Comparison of ENCODE assay signal across 17 cellular contexts in genomic region chr11:66971483-66971882, GRCh38. TPM values are rescaled to one million over a fixed set of nuclear protein-coding genes. Genes with fewer than 3 reads are reported as not detected.
DNase-seq lines count a peak whose midpoint lies in the region; ATAC-seq and TF ChIP-seq lines count a peak whose summit lies in the region.
"Had no signal": no experiment of that assay in that cellular context is flagged by ENCODE, and none has a peak within 500 bp of the region (broad histone marks: within the 10 kb centered on the region; RNA-seq: fewer than 3 reads in every experiment).

No MANE protein-coding gene starts in this region.

- DNase-seq in GM23248 (peak; percentile 37), adrenal gland (no peak), fibroblast of villous mesenchyme (ENCODE audit: low read depth) (peak; percentile 64), retina (no peak), type B pancreatic cell (ENCODE audit: extremely low spot score, unreplicated experiment) (no peak)
- DNase-seq: BE2C, DMS79, NCI-H1436 treated with DMSO at 0.1 percent for 48 hours, NCI-H524 had no signal

- H3K27me3 ChIP-seq in GM23248 (replicated peaks; ENCODE audit: insufficient read depth), result no peaks in the 10 kb centered on the region
- H3K27me3 ChIP-seq in adrenal gland, result no peaks in the 10 kb centered on the region
- H3K27me3 ChIP-seq: BE2C had no signal

- no peaks in the 10 kb centered on the region for H3K79me2 ChIP-seq in GM23248 (ENCODE audit: insufficient read depth)

- peaks cover 49% of the 10 kb centered on the region for H3F3A ChIP-seq in GM23248 (ENCODE audit: insufficient read depth)

- peak overlapping the region; percentile 18; the same call in 1 of the 2 replicates for H2AFZ ChIP-seq in GM23248

- H3K36me3 ChIP-seq in GM23248 (ENCODE audit: low read depth), result no peaks in the 10 kb centered on the region
- no peaks in the 10 kb centered on the region for H3K36me3 ChIP-seq in adrenal gland (replicated peaks in 1 of 2)
- H3K36me3 ChIP-seq: BE2C had no signal

- 96 to 100% methylated on average over 2 of the region's 2 CpGs for WGBS in GM23248 (ENCODE audit: low coverage in 1 of 2, low lambda C conversion rate in 2 of 2, missing lambda C conversion rate in 2 of 2), 2 experiments
- WGBS in adrenal gland, 4 donors, result 49 to 100% (median 69%) methylated on average over 1 to 2 of the region's 2 CpGs

- no peak overlapping the region for H3K27ac Mint-ChIP-seq in type B pancreatic cell

- no peaks in the 10 kb centered on the region for H3K36me3 Mint-ChIP-seq in type B pancreatic cell
- H3K36me3 Mint-ChIP-seq: brain had no signal

- no peaks in the 10 kb centered on the region for H3K9me3 Mint-ChIP-seq in type B pancreatic cell

- H3K4me3 Mint-ChIP-seq in type B pancreatic cell, result no peak overlapping the region
- H3K4me3 Mint-ChIP-seq: brain had no signal

- H3K9ac ChIP-seq in GM23248, result peak overlapping the region; percentile 75

- H3K4me3 ChIP-seq in GM23248 (no peak overlapping the region), adrenal gland (no peak overlapping the region), fibroblast of villous mesenchyme (ENCODE audit: low read depth, low read length) (no peak overlapping the region), skin epidermis (no peak overlapping the region)
- H3K4me3 ChIP-seq: K562, lung had no signal

- peak overlapping the region; percentile 96 for H3K27ac ChIP-seq in GM23248
- H3K27ac ChIP-seq in adrenal gland, result peak overlapping the region; percentile 79 to 98 (median 95)
- peak overlapping the region in 20 of 21 experiments; percentile 23 to 90 (median 78) for H3K27ac ChIP-seq in skin epidermis

- intact Hi-C loops in adrenal gland (cut with DNase I), result loop anchor here in 1 of 2 donors (10.0 kb wide), 1 partner anchor 277 kb away; no protein-coding TSS in a partner anchor

- H3K27me3 Mint-ChIP-seq in type B pancreatic cell, result peaks cover 3% of the 10 kb centered on the region

- H3K4me1 ChIP-seq in GM23248 (ENCODE audit: insufficient read depth) (peaks cover 53% of the 10 kb centered on the region), adrenal gland (replicated peaks in 1 of 2) (peaks cover 9 to 31% of the 10 kb centered on the region in 2 donors)
- H3K4me1 ChIP-seq: BE2C had no signal

- no peak for TF ChIP-seq POLR2A in adrenal gland (IDR thresholded peaks at IDR 0.05)

- H3K4me2 ChIP-seq in GM23248 (ENCODE audit: unreplicated experiment), result peak overlapping the region; percentile 27

- TF ChIP-seq CTCF in adrenal gland (IDR thresholded peaks at IDR 0.05) (no peak), fibroblast of villous mesenchyme (IDR thresholded peaks at IDR 0.05; ENCODE audit: insufficient read depth, low read depth, low read length) (no peak), type B pancreatic cell (conservative IDR thresholded peaks at IDR 0.05) (no peak)

- peaks cover 4% of the 10 kb centered on the region for H3K4me1 Mint-ChIP-seq in type B pancreatic cell (ENCODE audit: unreplicated experiment)

- H4K20me1 ChIP-seq in GM23248 (ENCODE audit: insufficient read depth), result no peaks in the 10 kb centered on the region

- no peaks in the 10 kb centered on the region for H3K9me3 ChIP-seq in GM23248 (ENCODE audit: low read depth)
- H3K9me3 ChIP-seq in adrenal gland (replicated peaks in 1 of 3), result no peaks in the 10 kb centered on the region
- H3K9me3 ChIP-seq: BE2C had no signal

- ATAC-seq in HG03280 (IDR thresholded peaks at IDR 0.05; ENCODE audit: unreplicated experiment), result no peak
- no peak for ATAC-seq in GM21786 (IDR thresholded peaks at IDR 0.05; ENCODE audit: unreplicated experiment)
- ATAC-seq: K562 had no signal

- H3K9me2 ChIP-seq in GM23248 (ENCODE audit: insufficient read depth), result no peaks in the 10 kb centered on the region

- in situ Hi-C loops in GM23248 (cut with MboI), result loop anchor here (10.0 kb wide), 1 partner anchor 277 kb away; no protein-coding TSS in a partner anchor

RNA-seq across cellular contexts. Expression of gene C11orf86, which starts 3.6 kb away (rescaled TPM):
- total RNA-seq in GM23248 (2014; rRNA removed; shearing (Covaris generic)), result not detected in 2 replicates
- polyA plus RNA-seq in GM23248 (2016; fragmentation: Nextera tagmentation; extraction: Ambion mirVana), result not detected in 2 replicates
- 10 to 100 TPM in 1 of 8 donors, 1 to 10 TPM in 1, under 1 TPM in 5, not detected in 1; 0.25 to 29.9 (median 0.54) TPM for total RNA-seq in adrenal gland
- 1 to 10 TPM; 1.4 to 6.7 (median 2.7) TPM for polyA plus RNA-seq in adrenal gland
- not detected in 2 replicates for total RNA-seq in fibroblast of villous mesenchyme
- total RNA-seq in type B pancreatic cell (ENCODE audit: low replicate concordance), result 0.77 and 2.6 TPM in 2 replicates
- total RNA-seq: K562, lung, omental fat pad, Right ventricle myocardium inferior had no signal
- polyA plus RNA-seq: K562, lung had no signal

RNA-seq across cellular contexts. Expression of gene PC, which starts 13.3 kb away (rescaled TPM):
- 16.4 and 23.1 TPM in 2 replicates for total RNA-seq in GM23248 (2014; rRNA removed; shearing (Covaris generic))
- 16.6 and 17.7 TPM in 2 replicates for polyA plus RNA-seq in GM23248 (2016; fragmentation: Nextera tagmentation; extraction: Ambion mirVana)
- total RNA-seq in adrenal gland, result 100 to 1,000 TPM in 2 of 8 donors, 10 to 100 TPM in 6; 63.7 to 231 (median 90.7) TPM
- 100 to 1,000 TPM in 1 of 3 donors, 10 to 100 TPM in 2; 74.2 to 134 (median 76.7) TPM for polyA plus RNA-seq in adrenal gland
- 11.7 and 12.6 TPM in 2 replicates for total RNA-seq in fibroblast of villous mesenchyme
- total RNA-seq in type B pancreatic cell (ENCODE audit: low replicate concordance), result 14.8 and 25.7 TPM in 2 replicates

RNA-seq across cellular contexts. Expression of gene SYT12, which starts 51.5 kb away (rescaled TPM):
- 2.8 and 3.3 TPM in 2 replicates for total RNA-seq in GM23248 (2014; rRNA removed; shearing (Covaris generic))
- polyA plus RNA-seq in GM23248 (2016; fragmentation: Nextera tagmentation; extraction: Ambion mirVana), result 0.75 and 1.9 TPM in 2 replicates
- total RNA-seq in adrenal gland, result 10 to 100 TPM in 1 of 8 donors, 1 to 10 TPM in 7; 1.0 to 55.6 (median 2.9) TPM
- polyA plus RNA-seq in adrenal gland, result 10 to 100 TPM in 1 of 3 donors, 1 to 10 TPM in 2; 7.2 to 20.3 (median 7.9) TPM
- total RNA-seq in fibroblast of villous mesenchyme, result 0.43 and 0.64 TPM in 2 replicates
- 0.24 and 0.55 TPM in 2 replicates for total RNA-seq in type B pancreatic cell (ENCODE audit: low replicate concordance)

Comparison
In these comparisons a context has a peak if more than half of its experiments do, and no peak if none do; other contexts are left out.
1. DNase-seq: peak in GM23248 (single experiment) and fibroblast of villous mesenchyme (single experiment); none in adrenal gland (0 of 7), retina (single experiment) and type B pancreatic cell (single experiment).
2. Peak in every context shown above with its lines, with median percentiles within 50 percentile points of each other: H3K27ac ChIP-seq.